13 cellular contexts compared by ENCODE assay signal in the genomic region with DNA sequence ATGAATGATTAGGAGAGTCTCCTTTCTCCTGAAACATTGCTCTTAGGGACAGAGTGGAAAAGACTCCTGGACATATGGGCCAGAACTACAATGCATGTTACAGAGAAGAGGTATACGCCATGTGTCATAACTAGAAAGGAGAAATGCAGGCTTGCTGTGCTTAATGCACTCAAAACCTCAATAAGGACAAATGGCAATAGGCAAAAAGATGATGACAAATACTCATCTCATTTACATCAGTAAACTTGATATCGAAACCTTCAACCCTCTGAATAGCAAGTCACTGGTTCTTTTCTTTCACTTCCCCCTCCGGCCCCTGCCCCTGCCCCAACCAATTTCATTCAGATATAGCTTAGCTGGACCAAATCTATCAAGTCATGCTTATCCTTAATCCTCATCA. TPM values are rescaled to one million over a fixed set of nuclear protein-coding genes. Genes with fewer than 3 reads are reported as not detected.
DNase-seq lines count a peak whose midpoint lies in the region; ATAC-seq and TF ChIP-seq lines count a peak whose summit lies in the region.
"Had no signal": no experiment of that assay in that cellular context is flagged by ENCODE, and none has a peak within 500 bp of the region (broad histone marks: within the 10 kb centered on the region; RNA-seq: fewer than 3 reads in every experiment).

No MANE protein-coding gene starts in this region.

- peaks cover 17% of the 10 kb centered on the region for H3K27me3 ChIP-seq in effector memory CD4-positive, alpha-beta T cell (replicated peaks; ENCODE audit: control insufficient read depth, insufficient read depth, low read length, poor library complexity, severe bottlenecking)
- H3K27me3 ChIP-seq in left lung: peaks cover 27 to 52% of the 10 kb centered on the region in 2 donors

- H3K4me1 ChIP-seq in effector memory CD4-positive, alpha-beta T cell (ENCODE audit: control insufficient read depth, insufficient read depth, low read length, poor library complexity, severe bottlenecking): peaks cover 10% of the 10 kb centered on the region
- peaks cover 13 to 52% of the 10 kb centered on the region in 2 donors for H3K4me1 ChIP-seq in left lung

- DNase-seq in activated CD8-positive, alpha-beta memory T cell treated with anti-CD3 and anti-CD28 coated beads, Interleukin-2, amount 10 ng/mL, durations not matched to agents 7 days and 5 days: no peak
- DNase-seq in activated CD8-positive, alpha-beta memory T cell treated with anti-CD3 and anti-CD28 coated beads for 24 hours: no peak
- no peak for DNase-seq in stimulated activated effector memory CD8-positive, alpha-beta T cell treated with anti-CD3 and anti-CD28 coated beads, Interleukin-12 subunit alpha, Interleukin-12 subunit beta, amount 100 ng/mL, for 72 hours (ENCODE audit: low spot score in 2 of 2)
- no peak for DNase-seq in effector memory CD4-positive, alpha-beta T cell
- DNase-seq in left lung (no peak), caudate nucleus (lab: John Stamatoyannopoulos, UW) (no peak)
- DNase-seq: activated T-cell treated with anti-CD3 and anti-CD28 coated beads, Interleukin-2, amount 50 U/mL, for 1 hour; cerebellar nuclear complex; foreskin melanocyte had no signal

- no peak overlapping the region for H3K27ac Mint-ChIP-seq in activated CD8-positive, alpha-beta memory T cell treated with anti-CD3 and anti-CD28 coated beads, Interleukin-2, amount 10 ng/mL, durations not matched to agents 7 days and 5 days
- H3K27ac Mint-ChIP-seq in stimulated activated effector memory CD8-positive, alpha-beta T cell treated with anti-CD3 and anti-CD28 coated beads, Interleukin-12 subunit alpha, Interleukin-12 subunit beta, amount 100 ng/mL, for 72 hours: no peak overlapping the region

- no peaks in the 10 kb centered on the region for H3K36me3 Mint-ChIP-seq in activated CD8-positive, alpha-beta memory T cell treated with anti-CD3 and anti-CD28 coated beads, Interleukin-2, amount 10 ng/mL, durations not matched to agents 7 days and 5 days
- H3K36me3 Mint-ChIP-seq in stimulated activated effector memory CD8-positive, alpha-beta T cell treated with anti-CD3 and anti-CD28 coated beads, Interleukin-12 subunit alpha, Interleukin-12 subunit beta, amount 100 ng/mL, for 72 hours: no peaks in the 10 kb centered on the region

- intact Hi-C loops in left lung (cut with DNase I): no loop called here

- no peaks in the 10 kb centered on the region for H3K9me3 ChIP-seq in effector memory CD4-positive, alpha-beta T cell (ENCODE audit: control insufficient read depth, low read length)
- no peaks in the 10 kb centered on the region for H3K9me3 ChIP-seq in left lung

- H3K27ac ChIP-seq in effector memory CD4-positive, alpha-beta T cell (ENCODE audit: insufficient read depth, low read length, poor library complexity, severe bottlenecking): no peak overlapping the region
- H3K27ac ChIP-seq in left lung (no peak overlapping the region), caudate nucleus (ENCODE audit: low read depth, low read length) (no peak overlapping the region)

- peaks cover 49% of the 10 kb centered on the region for H3K27me3 Mint-ChIP-seq in activated CD8-positive, alpha-beta memory T cell treated with anti-CD3 and anti-CD28 coated beads, Interleukin-2, amount 10 ng/mL, durations not matched to agents 7 days and 5 days

- H3K36me3 ChIP-seq in effector memory CD4-positive, alpha-beta T cell (ENCODE audit: control insufficient read depth, insufficient read depth, low read length): no peaks in the 10 kb centered on the region
- H3K36me3 ChIP-seq in left lung: no peaks in the 10 kb centered on the region

- H3K4me3 Mint-ChIP-seq in activated CD8-positive, alpha-beta memory T cell treated with anti-CD3 and anti-CD28 coated beads, Interleukin-2, amount 10 ng/mL, durations not matched to agents 7 days and 5 days: no peak overlapping the region
- H3K4me3 Mint-ChIP-seq in stimulated activated effector memory CD8-positive, alpha-beta T cell treated with anti-CD3 and anti-CD28 coated beads, Interleukin-12 subunit alpha, Interleukin-12 subunit beta, amount 100 ng/mL, for 72 hours: no peak overlapping the region

- CTCF ChIA-PET in activated CD8-positive, alpha-beta memory T cell treated with anti-CD3 and anti-CD28 coated beads, Interleukin-2, amount 10 ng/mL, durations not matched to agents 7 days and 5 days (lab: Charles Lee): no interaction called here

- peak; percentile 15 for ATAC-seq in activated CD8-positive, alpha-beta memory T cell treated with anti-CD3 and anti-CD28 coated beads, Interleukin-2, amount 10 ng/mL, durations not matched to agents 7 days and 5 days
- ATAC-seq in HG02571 (IDR thresholded peaks at IDR 0.05; ENCODE audit: unreplicated experiment) (peak; percentile 81), HG03432 (IDR thresholded peaks at IDR 0.05; ENCODE audit: unreplicated experiment) (peak; percentile 82), left lung (no peak)
- peak; percentile 71 for ATAC-seq in stimulated activated effector memory CD8-positive, alpha-beta T cell treated with anti-CD3 and anti-CD28 coated beads, Interleukin-12 subunit alpha, Interleukin-12 subunit beta, amount 100 ng/mL, for 72 hours

- no peaks in the 10 kb centered on the region for H3K9me3 Mint-ChIP-seq in activated CD8-positive, alpha-beta memory T cell treated with anti-CD3 and anti-CD28 coated beads, Interleukin-2, amount 10 ng/mL, durations not matched to agents 7 days and 5 days (ENCODE audit: low read depth)
- no peaks in the 10 kb centered on the region for H3K9me3 Mint-ChIP-seq in stimulated activated effector memory CD8-positive, alpha-beta T cell treated with anti-CD3 and anti-CD28 coated beads, Interleukin-12 subunit alpha, Interleukin-12 subunit beta, amount 100 ng/mL, for 72 hours

- no peak for TF ChIP-seq CTCF in left lung (IDR thresholded peaks at IDR 0.05)

- peaks cover 53% of the 10 kb centered on the region for H3K4me1 Mint-ChIP-seq in activated CD8-positive, alpha-beta memory T cell treated with anti-CD3 and anti-CD28 coated beads, Interleukin-2, amount 10 ng/mL, durations not matched to agents 7 days and 5 days
- H3K4me1 Mint-ChIP-seq in stimulated activated effector memory CD8-positive, alpha-beta T cell treated with anti-CD3 and anti-CD28 coated beads, Interleukin-12 subunit alpha, Interleukin-12 subunit beta, amount 100 ng/mL, for 72 hours: peaks cover 48% of the 10 kb centered on the region

- H3K4me3 ChIP-seq in effector memory CD4-positive, alpha-beta T cell (ENCODE audit: insufficient read depth, low read depth, low read length, poor library complexity, severe bottlenecking): no peak overlapping the region
- H3K4me3 ChIP-seq in left lung: no peak overlapping the region

RNA-seq across cellular contexts. Expression of a gene that starts 1.9 kb away (rescaled TPM):
- not detected for total RNA-seq in activated CD8-positive, alpha-beta memory T cell treated with anti-CD3 and anti-CD28 coated beads, Interleukin-2, amount 10 ng/mL, durations not matched to agents 7 days and 5 days
- under 1 TPM in 1 of 2 donors, not detected in 1; 0.10 TPM for total RNA-seq in left lung
- total RNA-seq: A172, lung microvascular endothelial cell had no signal
